ENCODE assay signal across 8 cellular contexts in genomic region chr7:44985900-44986217, GRCh38. TPM values are rescaled to one million over a fixed set of nuclear protein-coding genes. Genes with fewer than 3 reads are reported as not detected.
DNase-seq lines count a peak whose midpoint lies in the region; ATAC-seq and TF ChIP-seq lines count a peak whose summit lies in the region.

No MANE protein-coding gene starts in this region.

- TF ChIP-seq POLR2A in body of pancreas (IDR thresholded peaks at IDR 0.05) = no peak

- H3K27me3 Mint-ChIP-seq in activated T-cell treated with anti-CD3 and anti-CD28 coated beads, Interleukin-2, amount 50 U/mL, for 4 hours (ENCODE audit: low read depth) = no peaks in the 10 kb centered on the region
- no peaks in the 10 kb centered on the region for H3K27me3 Mint-ChIP-seq in memory B cell
- no peaks in the 10 kb centered on the region for H3K27me3 Mint-ChIP-seq in type B pancreatic cell

- peaks cover 4 to 15% of the 10 kb centered on the region in 2 donors for H3K36me3 ChIP-seq in body of pancreas (replicated peaks in 1 of 2; ENCODE audit: insufficient read depth in 1 of 2, low read depth in 2 of 2)

- no peaks in the 10 kb centered on the region for H3K27me3 ChIP-seq in body of pancreas

- WGBS in body of pancreas, 2 donors = 9 to 24% methylated on average over 8 of the region's 8 CpGs

- H3K9me3 Mint-ChIP-seq in activated T-cell treated with anti-CD3 and anti-CD28 coated beads, Interleukin-2, amount 50 U/mL, for 4 hours = no peaks in the 10 kb centered on the region
- no peaks in the 10 kb centered on the region for H3K9me3 Mint-ChIP-seq in memory B cell
- no peaks in the 10 kb centered on the region for H3K9me3 Mint-ChIP-seq in type B pancreatic cell

- H3K27ac Mint-ChIP-seq in memory B cell (peak overlapping the region; percentile 98), type B pancreatic cell (peak overlapping the region; percentile 99)

- no peak for TF ChIP-seq CTCF in body of pancreas (IDR thresholded peaks at IDR 0.05)
- no peak for TF ChIP-seq CTCF in type B pancreatic cell (conservative IDR thresholded peaks at IDR 0.05)

- ATAC-seq in activated T-cell treated with anti-CD3 and anti-CD28 coated beads, Interleukin-2, amount 50 U/mL, for 4 hours = no peak
- ATAC-seq in body of pancreas (peak; percentile 35), memory B cell (ENCODE audit: low read depth) (no peak), GM18858 (IDR thresholded peaks at IDR 0.05; ENCODE audit: unreplicated experiment) (no peak)

- H3K4me3 Mint-ChIP-seq in activated T-cell treated with anti-CD3 and anti-CD28 coated beads, Interleukin-2, amount 50 U/mL, for 4 hours = peak overlapping the region; percentile 99
- H3K4me3 Mint-ChIP-seq in memory B cell (peak overlapping the region; percentile 95), type B pancreatic cell (peak overlapping the region; percentile 96)

- H3K27ac ChIP-seq in body of pancreas = peak overlapping the region; percentile 68 to 96 (median 90)

- peak overlapping the region; percentile 13 to 42 for H3K4me3 ChIP-seq in body of pancreas

- H3K9me3 ChIP-seq in body of pancreas = no peaks in the 10 kb centered on the region

- H3K36me3 Mint-ChIP-seq in activated T-cell treated with anti-CD3 and anti-CD28 coated beads, Interleukin-2, amount 50 U/mL, for 4 hours (ENCODE audit: insufficient read depth) = peaks cover 42% of the 10 kb centered on the region
- peaks cover 24% of the 10 kb centered on the region for H3K36me3 Mint-ChIP-seq in memory B cell
- H3K36me3 Mint-ChIP-seq in type B pancreatic cell = peaks cover 31% of the 10 kb centered on the region

- no peak for DNase-seq in activated T-cell treated with anti-CD3 and anti-CD28 coated beads, Interleukin-2, amount 50 U/mL, for 4 hours
- DNase-seq in activated T-cell treated with anti-CD3 and anti-CD28 coated beads, Interleukin-2, amount 50 U/mL, for 48 hours = no peak
- DNase-seq in body of pancreas = no peak
- no peak for DNase-seq in memory B cell (ENCODE audit: low spot score in 2 of 2)
- no peak for DNase-seq in type B pancreatic cell (ENCODE audit: extremely low spot score, unreplicated experiment)
- no peak for DNase-seq in NCI-H2029 treated with DMSO at 0.1 percent for 48 hours (lab: John Stamatoyannopoulos, UW)
- no peak for DNase-seq in middle frontal gyrus (ENCODE audit: extremely low spot score, low spot score)

- H3K4me1 ChIP-seq in body of pancreas = peaks cover 47% of the 10 kb centered on the region

- H3K4me1 Mint-ChIP-seq in activated T-cell treated with anti-CD3 and anti-CD28 coated beads, Interleukin-2, amount 50 U/mL, for 4 hours (ENCODE audit: low read depth) = peaks cover 65% of the 10 kb centered on the region
- peaks cover 31% of the 10 kb centered on the region for H3K4me1 Mint-ChIP-seq in memory B cell
- H3K4me1 Mint-ChIP-seq in type B pancreatic cell (ENCODE audit: unreplicated experiment) = peaks cover 43% of the 10 kb centered on the region

- intact Hi-C loops in body of pancreas (cut with DNase I) = no loop called here

RNA-seq across cellular contexts. Expression of gene MYO1G, which starts 7.0 kb away (rescaled TPM):
- 100 to 1,000 TPM; 120 to 205 (median 143) TPM for total RNA-seq in activated T-cell treated with anti-CD3 and anti-CD28 coated beads, Interleukin-2, amount 50 U/mL, for 4 hours
- total RNA-seq in body of pancreas = 1 to 10 TPM; 2.3 to 3.3 TPM
- 0.52 and 0.53 TPM in 2 replicates for total RNA-seq in type B pancreatic cell (ENCODE audit: low replicate concordance)

RNA-seq across cellular contexts. Expression of gene CCM2, which starts 14.1 kb away (rescaled TPM):
- total RNA-seq in activated T-cell treated with anti-CD3 and anti-CD28 coated beads, Interleukin-2, amount 50 U/mL, for 4 hours = 10 to 100 TPM; 35.9 to 38.2 (median 36.6) TPM
- 10 to 100 TPM; 19.4 to 22.3 TPM for total RNA-seq in body of pancreas
- 29.8 and 33.8 TPM in 2 replicates for total RNA-seq in type B pancreatic cell (ENCODE audit: low replicate concordance)

Comparison
In these comparisons a context has a peak if more than half of its experiments do, and no peak if none do; other contexts are left out.
1. RNA of gene MYO1G, which starts 7.0 kb away (total RNA-seq): 120 to 205 TPM in activated T-cell treated with anti-CD3 and anti-CD28 coated beads, Interleukin-2, amount 50 U/mL, for 4 hours; 2.3 to 3.3 TPM in body of pancreas and 0.52 to 0.53 TPM in type B pancreatic cell; every median in the first group is over 10 times any median in the second.
2. Peak in every context shown above with its lines, with median percentiles within 50 percentile points of each other: H3K4me3 Mint-ChIP-seq.